In the genomic region with DNA sequence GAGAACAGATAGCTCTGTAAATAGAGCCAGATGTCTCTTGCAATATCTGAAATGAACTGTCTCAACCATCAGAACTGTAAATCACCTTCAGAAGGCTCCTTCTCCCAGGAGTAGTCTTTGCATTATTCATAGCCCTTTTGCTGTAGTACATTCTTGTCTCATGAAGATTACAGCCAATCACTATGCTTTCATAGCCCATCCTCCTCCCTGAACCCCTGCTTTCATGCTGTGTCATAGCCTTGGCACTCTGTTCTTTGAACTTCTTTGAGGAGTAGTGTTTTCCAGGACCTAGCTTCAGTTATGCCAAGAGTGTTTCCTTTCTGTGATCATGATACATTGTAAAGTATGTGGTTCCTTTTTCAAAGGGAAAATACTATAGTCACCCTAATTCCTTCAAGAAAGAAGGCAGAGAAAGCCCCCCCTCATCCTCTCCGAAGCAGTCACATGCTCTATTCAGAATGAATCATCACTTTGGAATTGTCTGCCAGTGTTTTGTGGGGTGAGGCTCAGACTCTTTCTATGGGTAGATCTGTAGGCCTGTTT, we compare ENCODE assay signal across 9 cellular contexts.
DNase-seq lines count a peak whose midpoint lies in the region; ATAC-seq, FAIRE-seq and TF ChIP-seq lines count a peak whose summit lies in the region.
"Had no signal": no experiment of that assay in that cellular context is flagged by ENCODE, and none has a peak within 500 bp of the region (broad histone marks: within the 10 kb centered on the region; RNA-seq: fewer than 3 reads in every experiment).

No MANE protein-coding gene starts in this region.

- intact Hi-C loops in CD14-positive monocyte (cut with micrococcal nuclease), result no loop called here
- intact Hi-C loops in kidney (cut with DNase I), result no loop called here

- H3K27ac Mint-ChIP-seq in CD14-positive monocyte (no peak overlapping the region), T-cell (no peak overlapping the region)

- ATAC-seq in HG02884 (IDR thresholded peaks at IDR 0.05; ENCODE audit: unreplicated experiment), result no peak
- no peak for ATAC-seq in T-cell (replicated peaks in 1 of 4)

- no peaks in the 10 kb centered on the region for H3K4me1 ChIP-seq in kidney (ENCODE audit: control insufficient read depth in 1 of 2, insufficient read depth in 1 of 2, low read depth in 1 of 2, low read length in 2 of 2)

- POLR2A ChIA-PET in RWPE1 (lab: Yijun Ruan, JAX; ENCODE audit: low non-redundant PET) (no interaction called here), T-cell (lab: Charles Lee) (no interaction called here)

- no peak overlapping the region for H3K4me3 ChIP-seq in fibroblast of the aortic adventitia (ENCODE audit: low read depth, low read length)
- H3K4me3 ChIP-seq in retinal pigment epithelial cell (ENCODE audit: low read length), result no peak overlapping the region
- H3K4me3 ChIP-seq in kidney (ENCODE audit: low read length in 2 of 2), result no peak overlapping the region

- H3K9me3 Mint-ChIP-seq in CD14-positive monocyte (peaks cover 0 to 2% (median 0%) of the 10 kb centered on the region in 7 donors), T-cell (peaks cover 0 to 3% (median 0%) of the 10 kb centered on the region in 3 donors)

- DNase-seq in GM04504 (ENCODE audit: low read depth) (peak; percentile 94), RWPE1 (ENCODE audit: low spot score) (peak; percentile 97), fibroblast of the aortic adventitia (ENCODE audit: low read depth) (peak; percentile 98), retinal pigment epithelial cell (ENCODE audit: low read depth) (peak; percentile 82), CD14-positive monocyte (ENCODE audit: low spot score) (no peak), kidney (no peak), T-cell (no peak)
- DNase-seq: activated naive CD4-positive, alpha-beta T cell treated with Interleukin-2 at 50 U/mL for 16 hours had no signal

- H3K9me3 ChIP-seq in kidney (ENCODE audit: control insufficient read depth in 1 of 2, low read length in 2 of 2), result no peaks in the 10 kb centered on the region

- peaks cover 0 to 1% (median 0%) of the 10 kb centered on the region in 3 donors for H3K27me3 Mint-ChIP-seq in CD14-positive monocyte (ENCODE audit: low read depth in 3 of 3)
- H3K27me3 Mint-ChIP-seq in T-cell, result no peaks in the 10 kb centered on the region

- no peaks in the 10 kb centered on the region for H3K36me3 ChIP-seq in kidney (ENCODE audit: control insufficient read depth in 1 of 2, insufficient read depth in 2 of 2, low read length in 2 of 2)

- no peak overlapping the region for H3K9ac ChIP-seq in kidney (ENCODE audit: low read length in 2 of 2)

- peaks cover 2% of the 10 kb centered on the region for H3K4me1 Mint-ChIP-seq in CD14-positive monocyte
- peaks cover 8 to 11% (median 11%) of the 10 kb centered on the region in 3 donors for H3K4me1 Mint-ChIP-seq in T-cell

- TF ChIP-seq CTCF in RWPE1 (conservative IDR thresholded peaks at IDR 0.05; ENCODE audit: low read depth) (no peak), fibroblast of the aortic adventitia (IDR thresholded peaks at IDR 0.05; ENCODE audit: insufficient read depth, low read length) (no peak), retinal pigment epithelial cell (conservative IDR thresholded peaks at IDR 0.05; ENCODE audit: low read depth, low read length) (no peak), CD14-positive monocyte (IDR thresholded peaks at IDR 0.05) (no peak), kidney (IDR thresholded peaks at IDR 0.05; ENCODE audit: borderline replicate concordance, extremely low read depth, insufficient read depth) (no peak)

- no peak for FAIRE-seq in kidney (lab: Jason Lieb, UNC)

- H3K27ac ChIP-seq in RWPE1, result no peak overlapping the region; the same call in 1 of the 2 replicates
- no peak overlapping the region for H3K27ac ChIP-seq in kidney (ENCODE audit: low read depth in 2 of 2, low read length in 2 of 2)

- no peaks in the 10 kb centered on the region for H3K36me3 Mint-ChIP-seq in CD14-positive monocyte
- H3K36me3 Mint-ChIP-seq in T-cell, result no peaks in the 10 kb centered on the region

- H3K4me3 Mint-ChIP-seq in CD14-positive monocyte (no peak overlapping the region), T-cell (no peak overlapping the region)

- CTCF ChIA-PET in RWPE1 (lab: Yijun Ruan, JAX), result no interaction called here
- CTCF ChIA-PET in T-cell (lab: Charles Lee), result no interaction called here

Comparison
In these comparisons a context has a peak if more than half of its experiments do, and no peak if none do; other contexts are left out.
1. DNase-seq: peak in GM04504 (single experiment), RWPE1 (single experiment), fibroblast of the aortic adventitia (single experiment) and retinal pigment epithelial cell (single experiment); none in CD14-positive monocyte (single experiment), kidney (single experiment) and T-cell (0 of 34).